32 cellular contexts compared by ENCODE assay signal in the genomic region with DNA sequence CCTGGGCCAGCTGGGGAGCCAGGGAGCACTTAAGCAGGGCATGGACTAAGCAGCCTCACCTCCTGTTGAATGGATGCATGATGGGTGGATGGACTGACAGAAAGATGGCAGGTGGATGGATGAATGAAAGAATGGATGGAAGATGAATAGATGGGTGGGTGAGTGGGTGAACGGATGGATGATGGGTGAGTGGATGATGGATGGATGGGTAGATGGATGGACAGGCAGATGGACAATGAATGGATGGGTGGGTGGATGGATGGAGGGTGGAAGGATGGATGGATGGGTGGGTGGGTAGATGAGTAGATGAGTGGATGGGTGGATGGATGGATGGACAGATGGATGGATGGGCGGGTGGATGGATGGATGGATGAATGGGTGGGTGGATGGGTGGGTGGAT. TPM values are rescaled to one million over a fixed set of nuclear protein-coding genes. Genes with fewer than 3 reads are reported as not detected.
"Had no signal": no experiment of that assay in that cellular context is flagged by ENCODE, and none has a peak within 500 bp of the region (broad histone marks: within the 10 kb centered on the region; RNA-seq: fewer than 3 reads in every experiment).

No MANE protein-coding gene starts in this region.

- H3K27ac ChIP-seq: SJCRH30, SK-N-MC, WERI-Rb-1 had no signal

- H3K4me3 ChIP-seq: SJCRH30, SK-N-MC had no signal

- H3K9me3 ChIP-seq: SJCRH30 had no signal

- H3K27me3 ChIP-seq: SJCRH30 had no signal

- H3K27ac Mint-ChIP-seq: activated CD4-positive, alpha-beta T cell treated with anti-CD3 and anti-CD28 coated beads, Interleukin-2, amount 10 ng/mL, durations not matched to agents 24 days and 14 days; activated CD8-positive, alpha-beta T cell treated with anti-CD3 and anti-CD28 coated beads, Interleukin-2, amount 10 ng/mL, durations not matched to agents 7 days and 5 days; activated naive CD4-positive, alpha-beta T cell treated with anti-CD3 and anti-CD28 coated beads, Interleukin-2, amount 10 ng/mL, durations not matched to agents 7 days and 5 days; activated naive CD8-positive, alpha-beta T cell; activated naive CD8-positive, alpha-beta T cell treated with anti-CD3 and anti-CD28 coated beads, Interleukin-2, amount 50 U/mL, for 24 hours; activated T-cell treated with anti-CD3 and anti-CD28 coated beads, Interleukin-2, amount 50 U/mL, for 24 hours had no signal

- H3K36me3 ChIP-seq: SJCRH30 had no signal

- H3K4me3 Mint-ChIP-seq: activated CD4-positive, alpha-beta T cell treated with anti-CD3 and anti-CD28 coated beads, Interleukin-2, amount 10 ng/mL, durations not matched to agents 24 days and 14 days; activated CD8-positive, alpha-beta T cell treated with anti-CD3 and anti-CD28 coated beads, Interleukin-2, amount 10 ng/mL, durations not matched to agents 7 days and 5 days; activated naive CD4-positive, alpha-beta T cell treated with anti-CD3 and anti-CD28 coated beads, Interleukin-2, amount 10 ng/mL, durations not matched to agents 7 days and 5 days; activated naive CD8-positive, alpha-beta T cell; activated naive CD8-positive, alpha-beta T cell treated with anti-CD3 and anti-CD28 coated beads, Interleukin-2, amount 50 U/mL, for 24 hours; activated T-cell treated with anti-CD3 and anti-CD28 coated beads, Interleukin-2, amount 50 U/mL, for 24 hours had no signal

- ATAC-seq: activated CD8-positive, alpha-beta T cell treated with anti-CD3 and anti-CD28 coated beads, Interleukin-2, amount 10 ng/mL, durations not matched to agents 7 days and 5 days; activated naive CD8-positive, alpha-beta T cell treated with anti-CD3 and anti-CD28 coated beads, Interleukin-2, amount 50 U/mL, for 24 hours; Panc1 had no signal

- DNase-seq: activated CD4-positive, alpha-beta T cell treated with anti-CD3 and anti-CD28 coated beads, Interleukin-2, amount 10 ng/mL, durations not matched to agents 24 days and 14 days; activated CD4-positive, alpha-beta T cell treated with anti-CD3 and anti-CD28 coated beads, Interleukin-2, amount 50 U/mL, for 4 hours; activated CD4-positive, CD25-positive, alpha-beta regulatory T cell; activated CD8-positive, alpha-beta T cell treated with anti-CD3 and anti-CD28 coated beads, Interleukin-2, amount 10 ng/mL, durations not matched to agents 7 days and 5 days; activated gamma-delta T cell treated with Interleukin-2 at 50 U/mL for 16 hours; activated naive CD4-positive, alpha-beta T cell treated with anti-CD3 and anti-CD28 coated beads, Interleukin-2, amount 10 ng/mL, durations not matched to agents 7 days and 5 days; activated naive CD8-positive, alpha-beta T cell treated with anti-CD3 and anti-CD28 coated beads, Interleukin-2, amount 50 U/mL, for 24 hours; activated T-cell treated with anti-CD3 and anti-CD28 coated beads, Interleukin-2, amount 50 U/mL, for 24 hours; amniotic stem cell; aorta; Karpas-422; KBM-7; NCI-H1105; NCI-H1417 treated with DMSO at 0.1 percent for 48 hours; NCI-H187 treated with DMSO at 0.1 percent for 48 hours; NCI-H2081; NCI-H2171 treated with DMSO at 0.1 percent for 48 hours; NCI-H2227 treated with DMSO at 0.1 percent for 48 hours; NCI-H446; NCI-H524; NCI-H69; NCI-H82; SHP77; SJCRH30; T1000; WERI-Rb-1 had no signal

- H3K4me1 ChIP-seq: SJCRH30 had no signal

- H3K9me3 Mint-ChIP-seq: activated T-cell treated with anti-CD3 and anti-CD28 coated beads, Interleukin-2, amount 50 U/mL, for 24 hours had no signal

- H3K36me3 Mint-ChIP-seq: activated naive CD4-positive, alpha-beta T cell treated with anti-CD3 and anti-CD28 coated beads, Interleukin-2, amount 10 ng/mL, durations not matched to agents 7 days and 5 days; activated naive CD8-positive, alpha-beta T cell had no signal

- H3K27me3 Mint-ChIP-seq: activated CD4-positive, alpha-beta T cell treated with anti-CD3 and anti-CD28 coated beads, Interleukin-2, amount 10 ng/mL, durations not matched to agents 24 days and 14 days had no signal

- H3K4me1 Mint-ChIP-seq: activated naive CD4-positive, alpha-beta T cell treated with anti-CD3 and anti-CD28 coated beads, Interleukin-2, amount 10 ng/mL, durations not matched to agents 7 days and 5 days had no signal

RNA-seq across cellular contexts. Expression of a gene that starts 18.7 kb away (rescaled TPM):
- total RNA-seq: activated CD4-positive, alpha-beta T cell treated with anti-CD3 and anti-CD28 coated beads, Interleukin-2, amount 10 ng/mL, durations not matched to agents 24 days and 14 days; activated CD8-positive, alpha-beta T cell treated with anti-CD3 and anti-CD28 coated beads, Interleukin-2, amount 10 ng/mL, durations not matched to agents 7 days and 5 days; RPMI7951; T-helper 1 cell treated with Interleukin-12 subunit alpha and Interleukin-12 subunit beta and Interleukin-4 antibody, amounts not matched to agents 30 ng/mL and 1 ng/mL, for 36 hours; T-helper 2 cell treated with Interferon-gamma antibody and Interleukin-4, amounts not matched to agents 100 ng/mL and 5 ng/mL, for 36 hours had no signal

RNA-seq across cellular contexts. Expression of a gene that starts 33.1 kb away (rescaled TPM):
- total RNA-seq: activated CD8-positive, alpha-beta T cell treated with anti-CD3 and anti-CD28 coated beads, Interleukin-2, amount 10 ng/mL, durations not matched to agents 7 days and 5 days; RPMI7951; T-helper 1 cell treated with Interleukin-12 subunit alpha and Interleukin-12 subunit beta and Interleukin-4 antibody, amounts not matched to agents 30 ng/mL and 1 ng/mL, for 36 hours had no signal
- polyA plus RNA-seq: aorta had no signal
